Comparison of ENCODE assay signal across 10 cellular contexts in genomic region chr17:78231991-78232759, GRCh38. TPM values are rescaled to one million over a fixed set of nuclear protein-coding genes. Genes with fewer than 3 reads are reported as not detected.
DNase-seq lines count a peak whose midpoint lies in the region; ATAC-seq, FAIRE-seq and TF ChIP-seq lines count a peak whose summit lies in the region.
"Had no signal": no experiment of that assay in that cellular context is flagged by ENCODE, and none has a peak within 500 bp of the region (broad histone marks: within the 10 kb centered on the region; RNA-seq: fewer than 3 reads in every experiment).

No MANE protein-coding gene starts in this region.

- FAIRE-seq in A549 (lab: Jason Lieb, UNC) (no peak), GM12891 (lab: Jason Lieb, UNC) (no peak), small intestine (lab: Jason Lieb, UNC) (no peak)

- H3K4me3 ChIP-seq in A549 (peak overlapping the region; percentile 35; the same call in 2 of the 3 replicates), small intestine (ENCODE audit: low read depth in 1 of 2, low read length in 2 of 2) (no peak overlapping the region)

- peak overlapping the region in 1 of 2 experiments; percentile 61; a peak in 2 of 6 replicates for H3K27ac ChIP-seq in A549
- no peak overlapping the region for H3K27ac ChIP-seq in small intestine (ENCODE audit: low read depth in 1 of 2, low read length in 1 of 2)

- CTCF ChIA-PET in A549 (lab: Yijun Ruan, JAX), result interaction anchor here (0.9 to 1.5 kb wide), 3 partner anchors 9 to 126 kb away, joined by 3 to 10 read pairs (median 3); no protein-coding TSS in a partner anchor

- POLR2A ChIA-PET in A549 (lab: Yijun Ruan, JAX), result no interaction called here

- TF ChIP-seq CTCF in A549 (IDR thresholded peaks at IDR 0.05), result no peak

- no peak for TF ChIP-seq EP300 in A549 (IDR thresholded peaks at IDR 0.05)

- TF ChIP-seq POLR2A in A549 (IDR thresholded peaks at IDR 0.05; ENCODE audit: low read length) (no peak), GM12891 (IDR thresholded peaks at IDR 0.05; ENCODE audit: low read depth, low read length) (no peak)

- peak in 1 of 2 experiments; percentile 38; a peak in 3 of 6 replicates for ATAC-seq in A549

- H3K27me3 ChIP-seq in small intestine (ENCODE audit: control insufficient read depth in 2 of 2, insufficient read depth in 2 of 2, low read length in 2 of 2), result peaks cover 2 to 24% of the 10 kb centered on the region in 2 donors

- no peaks in the 10 kb centered on the region; the same call in 2 of the 3 replicates for H3K4me1 ChIP-seq in A549
- no peaks in the 10 kb centered on the region for H3K4me1 ChIP-seq in small intestine (ENCODE audit: control insufficient read depth in 2 of 2, insufficient read depth in 1 of 2, low read depth in 1 of 2, low read length in 1 of 2)

- WGBS in A549 (ENCODE audit: missing lambda C conversion rate), result 46% methylated on average over 41 of the region's 53 CpGs
- 11 to 20% (median 16%) methylated on average over 25 to 53 of the region's 53 CpGs for WGBS in small intestine, 3 donors

- H3K36me3 ChIP-seq in small intestine (ENCODE audit: control insufficient read depth in 2 of 2, insufficient read depth in 2 of 2, low read length in 2 of 2), result no peaks in the 10 kb centered on the region

- H3K4me2 ChIP-seq in A549, result peak overlapping the region; percentile 76

- H3K9me3 ChIP-seq in A549 (no peaks in the 10 kb centered on the region), small intestine (ENCODE audit: control insufficient read depth, low read depth) (no peaks in the 10 kb centered on the region)

- DNase-seq in A549 (ENCODE audit: low read depth in 1 of 2, low spot score in 1 of 2), result no peak
- peak; percentile 54 for DNase-seq in GM12891 (ENCODE audit: insufficient read length, low spot score)
- peak; percentile 43 for DNase-seq in activated naive CD4-positive, alpha-beta T cell treated with anti-CD3 and anti-CD28 coated beads, Interleukin-2, amount 50 U/mL, for 16 hours
- DNase-seq in islet precursor cell, result peak; percentile 79
- DNase-seq in kidney tubule cell (ENCODE audit: low spot score), result no peak
- no peak for DNase-seq in small intestine
- DNase-seq in A172 (ENCODE audit: low spot score), result no peak
- no peak for DNase-seq in cerebellum (ENCODE audit: low spot score)

- no peak for TF ChIP-seq RAD21 in A549 (conservative IDR thresholded peaks at IDR 0.05 in 1 of 2, IDR thresholded peaks at IDR 0.05 in 1 of 2)

TF ChIP-seq in A549, 52 proteins besides CTCF, POLR2A, EP300 and RAD21:
- TF ChIP-seq HOXB5 (CRISPR knock-in tag; IDR thresholded peaks at IDR 0.05) (no peak), NR3C1 (IDR thresholded peaks at IDR 0.05) (no peak), GATA3 (IDR thresholded peaks at IDR 0.05; ENCODE audit: borderline replicate concordance) (no peak), CBX8 (IDR thresholded peaks at IDR 0.05) (no peak), EHMT2 (IDR thresholded peaks at IDR 0.05; ENCODE audit: low read depth) (no peak), BHLHE40 (IDR thresholded peaks at IDR 0.05; ENCODE audit: low read depth, low read length) (no peak), CBX2 (IDR thresholded peaks at IDR 0.05; ENCODE audit: borderline replicate concordance, low read depth) (no peak), RFX5 (IDR thresholded peaks at IDR 0.05) (no peak), HOXB13 (CRISPR knock-in tag; IDR thresholded peaks at IDR 0.05; ENCODE audit: low read depth) (no peak), RARB (CRISPR knock-in tag; IDR thresholded peaks at IDR 0.05) (no peak), CHD4 (IDR thresholded peaks at IDR 0.05; ENCODE audit: borderline replicate concordance) (no peak), HDAC2 (IDR thresholded peaks at IDR 0.05) (no peak), SMC3 (IDR thresholded peaks at IDR 0.05) (no peak), MAZ (IDR thresholded peaks at IDR 0.05; ENCODE audit: borderline replicate concordance, low read depth, low read length) (no peak)
- TF ChIP-seq, protein P1, sequence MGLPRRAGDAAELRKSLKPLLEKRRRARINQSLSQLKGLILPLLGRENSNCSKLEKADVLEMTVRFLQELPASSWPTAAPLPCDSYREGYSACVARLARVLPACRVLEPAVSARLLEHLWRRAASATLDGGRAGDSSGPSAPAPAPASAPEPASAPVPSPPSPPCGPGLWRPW (IDR thresholded peaks at IDR 0.05), result no peak

TF ChIP-seq in GM12891, 5 proteins besides CTCF, POLR2A, EP300 and RAD21:
- TF ChIP-seq POU2F2 (IDR thresholded peaks at IDR 0.05; ENCODE audit: low read depth, low read length) (no peak), POLR2AphosphoS5 (IDR thresholded peaks at IDR 0.05; ENCODE audit: low read depth, low read length) (no peak), PAX5 (IDR thresholded peaks at IDR 0.05; ENCODE audit: insufficient read depth, low read length, severe bottlenecking) (no peak), TAF1 (IDR thresholded peaks at IDR 0.05; ENCODE audit: low read depth, low read length) (no peak), SPI1 (IDR thresholded peaks at IDR 0.05; ENCODE audit: low read depth, low read length) (no peak)

RNA-seq across cellular contexts. Expression of gene TMEM235, which starts 0.7 kb away (rescaled TPM):
- polyA plus RNA-seq in A549 (2011; rRNA removed), result not detected in 2 replicates
- polyA plus RNA-seq in A549 (2012; cell fraction: cytosol; rRNA removed), result not detected in 2 replicates
- polyA plus RNA-seq in A549 (2012; cell fraction: nucleus; rRNA removed), result 0.02 and 0.18 TPM in 2 replicates
- not detected in 3 replicates for polyA plus RNA-seq in A549 (2017; fragmentation: RNase III; extraction: RNeasy Plus Mini Kit Qiagen cat#74134 plus additional on column Dnase treatment)
- not detected in 2 replicates for polyA minus RNA-seq in A549 (2011; rRNA and poly(A)+ RNA removed)
- not detected for polyA plus RNA-seq in GM12891 (2012; ENCODE audit: low read depth, missing spikeins)
- polyA plus RNA-seq in small intestine, result not detected
- total RNA-seq in A172 (2014; rRNA removed; shearing (Covaris generic)), result not detected in 2 replicates
- total RNA-seq in cerebellum, result 1.6 TPM
- total RNA-seq: bronchial epithelial cell, LHCN-M2 had no signal

RNA-seq across cellular contexts. Expression of gene BIRC5, which starts 18.1 kb away (rescaled TPM):
- polyA plus RNA-seq in A549 (2011; rRNA removed) (45.4 and 51.9 TPM in 2 replicates), A549 (2017; fragmentation: RNase III; extraction: RNeasy Plus Mini Kit Qiagen cat#74134 plus additional on column Dnase treatment) (93.5 to 116 TPM (median 109 TPM) in 3 replicates), small intestine (10 to 100 TPM in 1 of 3 donors, 1 to 10 TPM in 2; 2.2 to 40.6 (median 4.0) TPM)
- 90.7 and 118 TPM in 2 replicates for polyA plus RNA-seq in A549 (2012; cell fraction: cytosol; rRNA removed)
- polyA plus RNA-seq in A549 (2012; cell fraction: nucleus; rRNA removed), result 35.8 and 47.6 TPM in 2 replicates
- polyA minus RNA-seq in A549 (2011; rRNA and poly(A)+ RNA removed), result 40.3 and 63.2 TPM in 2 replicates
- 41.8 TPM for polyA plus RNA-seq in GM12891 (2012; ENCODE audit: low read depth, missing spikeins)
- total RNA-seq in A172 (2014; rRNA removed; shearing (Covaris generic)), result 174 and 237 TPM in 2 replicates
- 17.6 TPM for total RNA-seq in cerebellum

RNA-seq across cellular contexts. Expression of gene AFMID, which starts 45.0 kb away (rescaled TPM):
- polyA plus RNA-seq in A549 (2011; rRNA removed) (33.4 and 59.8 TPM in 2 replicates), A549 (2017; fragmentation: RNase III; extraction: RNeasy Plus Mini Kit Qiagen cat#74134 plus additional on column Dnase treatment) (43.4 to 46.0 TPM (median 45.2 TPM) in 3 replicates), small intestine (10 to 100 TPM; 24.0 to 45.2 (median 32.2) TPM)
- 44.2 and 50.6 TPM in 2 replicates for polyA plus RNA-seq in A549 (2012; cell fraction: cytosol; rRNA removed)
- polyA plus RNA-seq in A549 (2012; cell fraction: nucleus; rRNA removed), result 39.7 and 60.2 TPM in 2 replicates
- 51.0 and 55.9 TPM in 2 replicates for polyA minus RNA-seq in A549 (2011; rRNA and poly(A)+ RNA removed)
- polyA plus RNA-seq in GM12891 (2012; ENCODE audit: low read depth, missing spikeins), result 38.8 TPM
- total RNA-seq in A172 (2014; rRNA removed; shearing (Covaris generic)), result 15.6 and 18.4 TPM in 2 replicates
- total RNA-seq in cerebellum, result 27.6 TPM

RNA-seq across cellular contexts. Expression of gene TK1, which starts 45.3 kb away (rescaled TPM):
- polyA plus RNA-seq in A549 (2011; rRNA removed) (86.1 and 90.9 TPM in 2 replicates), A549 (2017; fragmentation: RNase III; extraction: RNeasy Plus Mini Kit Qiagen cat#74134 plus additional on column Dnase treatment) (342 to 380 TPM (median 355 TPM) in 3 replicates), small intestine (10 to 100 TPM in 2 of 3 donors, 1 to 10 TPM in 1; 6.9 to 60.6 (median 11.6) TPM)
- polyA plus RNA-seq in A549 (2012; cell fraction: cytosol; rRNA removed), result 504 and 555 TPM in 2 replicates
- 355 and 514 TPM in 2 replicates for polyA plus RNA-seq in A549 (2012; cell fraction: nucleus; rRNA removed)
- polyA minus RNA-seq in A549 (2011; rRNA and poly(A)+ RNA removed), result 103 and 148 TPM in 2 replicates
- polyA plus RNA-seq in GM12891 (2012; ENCODE audit: low read depth, missing spikeins), result 82.5 TPM
- total RNA-seq in A172 (2014; rRNA removed; shearing (Covaris generic)), result 152 and 239 TPM in 2 replicates
- 9.6 TPM for total RNA-seq in cerebellum

Comparison
In these comparisons a context has a peak if more than half of its experiments do, and no peak if none do; other contexts are left out.
1. DNase-seq: peak in GM12891 (single experiment), activated naive CD4-positive, alpha-beta T cell treated with anti-CD3 and anti-CD28 coated beads, Interleukin-2, amount 50 U/mL, for 16 hours (single experiment) and islet precursor cell (single experiment); none in A549 (0 of 2), kidney tubule cell (single experiment), small intestine (single experiment), A172 (single experiment) and cerebellum (single experiment).